In the genomic region with DNA sequence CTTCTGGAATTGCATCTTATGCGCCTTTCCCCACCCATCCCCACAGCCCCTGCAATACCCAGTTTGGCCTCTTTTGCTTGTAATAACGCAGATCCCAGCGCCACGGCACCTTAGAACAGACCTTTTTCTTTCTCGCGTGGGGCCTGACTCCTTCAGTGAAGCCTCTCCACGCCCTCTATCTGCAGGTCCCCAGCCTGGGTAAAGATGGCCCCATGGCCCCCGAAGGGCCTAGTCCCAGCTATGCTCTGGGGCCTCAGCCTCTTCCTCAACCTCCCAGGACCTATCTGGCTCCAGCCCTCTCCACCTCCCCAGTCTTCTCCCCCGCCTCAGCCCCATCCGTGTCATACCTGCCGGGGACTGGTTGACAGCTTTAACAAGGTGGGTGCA, we compare ENCODE assay signal across 8 cellular contexts. TPM values are rescaled to one million over a fixed set of nuclear protein-coding genes. Genes with fewer than 3 reads are reported as not detected.
DNase-seq lines count a peak whose midpoint lies in the region; ATAC-seq and TF ChIP-seq lines count a peak whose summit lies in the region.

No MANE protein-coding gene starts in this region.

- TF ChIP-seq CTCF in endothelial cell (IDR thresholded peaks at IDR 0.05; ENCODE audit: unreplicated experiment) = no peak
- TF ChIP-seq CTCF in osteoblast (IDR thresholded peaks at IDR 0.05; ENCODE audit: extremely low read depth, low read depth, low read length) = peak; percentile 35

- no peaks in the 10 kb centered on the region for H3K9me3 Mint-ChIP-seq in endothelial cell (ENCODE audit: unreplicated experiment)

- H3K4me2 ChIP-seq in osteoblast (ENCODE audit: insufficient read depth, low read length) = peak overlapping the region; percentile 88

- no peak for ATAC-seq in GM18868 (IDR thresholded peaks at IDR 0.05; ENCODE audit: unreplicated experiment)

- no peak overlapping the region for H3K27ac ChIP-seq in SK-N-MC
- peak overlapping the region; percentile 87 for H3K27ac ChIP-seq in osteoblast (ENCODE audit: low read depth, low read length)

- DNase-seq in NCI-H146 (lab: John Stamatoyannopoulos, UW) = peak; percentile 39
- no peak for DNase-seq in NCI-H146 treated with DMSO at 0.1 percent for 48 hours (lab: John Stamatoyannopoulos, UW; ENCODE audit: unreplicated experiment)
- DNase-seq in SK-N-MC (ENCODE audit: low read depth, low spot score) = no peak
- DNase-seq in endothelial cell (ENCODE audit: low spot score) = no peak
- no peak for DNase-seq in osteoblast (ENCODE audit: insufficient read length, low spot score, missing footprints)
- no peak for DNase-seq in midbrain (lab: John Stamatoyannopoulos, UW)
- DNase-seq in HEK293T (ENCODE audit: extremely low spot score) = no peak

- H2AFZ ChIP-seq in osteoblast (ENCODE audit: low read length) = peak overlapping the region; percentile 94

- peak overlapping the region; percentile 73 for H3K9ac ChIP-seq in SK-N-MC (ENCODE audit: insufficient read length)

- POLR2A ChIA-PET in HEK293T (lab: Yijun Ruan, JAX) = interaction anchor here (0.8 to 4.3 kb wide), 6 partner anchors 9 to 91 kb away, joined by 3 to 52 read pairs (median 12); a partner anchor contains a TSS

- no peaks in the 10 kb centered on the region for H4K20me1 ChIP-seq in osteoblast (ENCODE audit: insufficient read depth, low read length)

- H3K9me3 ChIP-seq in SK-N-MC (ENCODE audit: low read depth, low read length) = no peaks in the 10 kb centered on the region
- H3K9me3 ChIP-seq in osteoblast (ENCODE audit: low read depth, low read length) = no peaks in the 10 kb centered on the region

- peaks cover 33% of the 10 kb centered on the region for H3K36me3 Mint-ChIP-seq in endothelial cell (ENCODE audit: low read depth, unreplicated experiment)

- H3K4me1 ChIP-seq in osteoblast (ENCODE audit: insufficient read depth, low read length) = peaks cover 14% of the 10 kb centered on the region

- H3K4me3 ChIP-seq in SK-N-MC = peak overlapping the region; percentile 81
- peak overlapping the region; percentile 91 for H3K4me3 ChIP-seq in osteoblast (ENCODE audit: insufficient read depth, low read length)

- CTCF ChIA-PET in HEK293T (lab: Yijun Ruan, JAX) = interaction anchor here (0.6 to 3.5 kb wide), 2 partner anchors 10 to 12 kb away, joined by 3 to 26 read pairs; no protein-coding TSS in a partner anchor

- H3K36me3 ChIP-seq in SK-N-MC (ENCODE audit: insufficient read depth, low read length) = no peaks in the 10 kb centered on the region
- H3K36me3 ChIP-seq in osteoblast (ENCODE audit: insufficient read depth, low read length) = peaks cover 16% of the 10 kb centered on the region

- peak overlapping the region; percentile 93 for H3K27ac Mint-ChIP-seq in endothelial cell (ENCODE audit: unreplicated experiment)

- H3K79me2 ChIP-seq in osteoblast (ENCODE audit: insufficient read depth, low read length) = peaks cover 4% of the 10 kb centered on the region

- H3K4me3 Mint-ChIP-seq in endothelial cell (ENCODE audit: unreplicated experiment) = peak overlapping the region; percentile 94

- H3K27me3 ChIP-seq in osteoblast (ENCODE audit: insufficient read depth, low read length) = no peaks in the 10 kb centered on the region

- H3K4me1 Mint-ChIP-seq in endothelial cell (ENCODE audit: unreplicated experiment) = peaks cover 20% of the 10 kb centered on the region

- H3K27me3 Mint-ChIP-seq in endothelial cell (ENCODE audit: unreplicated experiment) = peaks cover 13% of the 10 kb centered on the region

TF ChIP-seq in HEK293T, 16 proteins besides CTCF, POLR2A, EP300 and RAD21:
- no peak for TF ChIP-seq BHLHE40 (IDR thresholded peaks at IDR 0.05; ENCODE audit: borderline replicate concordance)
- TF ChIP-seq, protein P1, sequence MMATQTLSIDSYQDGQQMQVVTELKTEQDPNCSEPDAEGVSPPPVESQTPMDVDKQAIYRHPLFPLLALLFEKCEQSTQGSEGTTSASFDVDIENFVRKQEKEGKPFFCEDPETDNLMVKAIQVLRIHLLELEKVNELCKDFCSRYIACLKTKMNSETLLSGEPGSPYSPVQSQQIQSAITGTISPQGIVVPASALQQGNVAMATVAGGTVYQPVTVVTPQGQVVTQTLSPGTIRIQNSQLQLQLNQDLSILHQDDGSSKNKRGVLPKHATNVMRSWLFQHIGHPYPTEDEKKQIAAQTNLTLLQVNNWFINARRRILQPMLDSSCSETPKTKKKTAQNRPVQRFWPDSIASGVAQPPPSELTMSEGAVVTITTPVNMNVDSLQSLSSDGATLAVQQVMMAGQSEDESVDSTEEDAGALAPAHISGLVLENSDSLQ (IDR thresholded peaks at IDR 0.05) = no peak
- TF ChIP-seq SUZ12 (IDR thresholded peaks at IDR 0.05) = no peak
- TF ChIP-seq L3MBTL2 (conservative IDR thresholded peaks at IDR 0.05) = no peak
- TF ChIP-seq HDGF (IDR thresholded peaks at IDR 0.05; ENCODE audit: borderline replicate concordance) = no peak
- no peak for TF ChIP-seq CTBP1 (IDR thresholded peaks at IDR 0.05; ENCODE audit: borderline replicate concordance)
- TF ChIP-seq LEF1 (IDR thresholded peaks at IDR 0.05; ENCODE audit: borderline replicate concordance) = no peak
- TF ChIP-seq NFRKB (IDR thresholded peaks at IDR 0.05) = no peak
- no peak for TF ChIP-seq ARNT (IDR thresholded peaks at IDR 0.05)
- no peak for TF ChIP-seq FOXK2 (IDR thresholded peaks at IDR 0.05)
- TF ChIP-seq TARDBP (IDR thresholded peaks at IDR 0.05) = no peak
- TF ChIP-seq ZNF384 (IDR thresholded peaks at IDR 0.05) = no peak
- TF ChIP-seq FOXM1 (IDR thresholded peaks at IDR 0.05; ENCODE audit: borderline replicate concordance) = no peak
- no peak for TF ChIP-seq ELF4 (IDR thresholded peaks at IDR 0.05)
- no peak for TF ChIP-seq SP1 (IDR thresholded peaks at IDR 0.05)

RNA-seq across cellular contexts. Expression of a gene that starts 0.6 kb away (rescaled TPM):
- total RNA-seq in endothelial cell (ENCODE audit: unreplicated experiment) = 30.7 TPM
- 7.6 and 10.3 TPM in 2 replicates for total RNA-seq in osteoblast

RNA-seq across cellular contexts. Expression of a gene that starts 17.3 kb away (rescaled TPM):
- total RNA-seq in endothelial cell (ENCODE audit: unreplicated experiment) (17.5 TPM), osteoblast (42.1 and 47.0 TPM in 2 replicates)

RNA-seq across cellular contexts. Expression of a gene that starts 18.0 kb away (rescaled TPM):
- total RNA-seq in endothelial cell (ENCODE audit: unreplicated experiment) (1.9 TPM), osteoblast (3.5 and 4.3 TPM in 2 replicates)

RNA-seq across cellular contexts. Expression of a gene that starts 31.6 kb away (rescaled TPM):
- 0.74 TPM for total RNA-seq in endothelial cell (ENCODE audit: unreplicated experiment)
- 0.29 and 0.72 TPM in 2 replicates for total RNA-seq in osteoblast

RNA-seq across cellular contexts. Expression of a gene that starts 43.8 kb away (rescaled TPM):
- total RNA-seq in endothelial cell (ENCODE audit: unreplicated experiment) = 26.6 TPM
- 21.8 and 26.1 TPM in 2 replicates for total RNA-seq in osteoblast
